In genomic region chr10:76829724-76830123, GRCh38 we compare ENCODE assay signal across 5 cellular contexts.
"Had no signal": no experiment of that assay in that cellular context is flagged by ENCODE, and none has a peak within 500 bp of the region (broad histone marks: within the 10 kb centered on the region; RNA-seq: fewer than 3 reads in every experiment).

No MANE protein-coding gene starts in this region.

- H3K27ac ChIP-seq: HL-60 had no signal

- H3K4me3 ChIP-seq: K562 had no signal

- DNase-seq: IMR-90, KBM-7 had no signal

- ATAC-seq: HepG2, K562 had no signal
